In the genomic region with DNA sequence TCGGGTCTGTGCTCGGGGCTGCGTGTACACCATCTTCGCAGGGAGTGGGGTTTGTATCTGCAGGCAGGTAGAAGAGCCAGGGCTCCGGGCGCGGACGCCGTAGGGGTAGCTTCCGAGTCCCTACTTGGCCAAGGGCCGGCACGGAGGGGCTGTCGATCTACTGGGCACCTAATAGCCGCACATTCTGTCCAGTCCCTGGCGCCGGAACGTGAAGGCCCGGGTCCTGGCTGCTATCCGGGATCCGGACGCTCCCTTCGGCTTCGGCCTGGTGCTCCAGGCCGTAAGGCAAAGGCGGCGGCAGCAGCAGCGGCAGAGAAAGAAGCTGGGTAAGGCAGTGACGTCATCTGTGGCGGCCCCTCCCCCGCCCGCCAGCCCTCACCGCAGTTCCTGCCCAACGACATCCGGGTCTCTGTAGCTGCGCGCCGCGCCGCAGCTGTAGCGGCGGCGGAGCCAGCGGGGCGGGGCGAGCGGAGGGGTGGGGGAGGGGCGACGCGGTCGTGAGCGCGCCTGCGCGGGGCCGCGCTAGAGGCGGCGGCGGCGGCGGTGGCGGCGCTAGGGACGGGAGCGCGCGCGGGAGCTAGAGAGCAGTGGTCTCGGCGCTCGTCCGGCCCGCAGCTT, we compare ENCODE assay signal across 1 cellular context.
TF ChIP-seq lines count a peak whose summit lies in the region.

A gene (plus strand): TSS at position 525 of the 618 bp plus-strand sequence. CDS start 33,483 bp downstream, outside the sequence.

TF ChIP-seq in HepG2, 621 proteins besides CTCF, POLR2A, EP300 and RAD21 (continued from another document and continues in another):
- TF ChIP-seq, protein P1, sequence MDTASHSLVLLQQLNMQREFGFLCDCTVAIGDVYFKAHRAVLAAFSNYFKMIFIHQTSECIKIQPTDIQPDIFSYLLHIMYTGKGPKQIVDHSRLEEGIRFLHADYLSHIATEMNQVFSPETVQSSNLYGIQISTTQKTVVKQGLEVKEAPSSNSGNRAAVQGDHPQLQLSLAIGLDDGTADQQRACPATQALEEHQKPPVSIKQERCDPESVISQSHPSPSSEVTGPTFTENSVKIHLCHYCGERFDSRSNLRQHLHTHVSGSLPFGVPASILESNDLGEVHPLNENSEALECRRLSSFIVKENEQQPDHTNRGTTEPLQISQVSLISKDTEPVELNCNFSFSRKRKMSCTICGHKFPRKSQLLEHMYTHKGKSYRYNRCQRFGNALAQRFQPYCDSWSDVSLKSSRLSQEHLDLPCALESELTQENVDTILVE (CRISPR knock-in tag; IDR thresholded peaks at IDR 0.05): 0 out of 2 replicates have a peak, but pooled peaks have one; percentile 76
- TF ChIP-seq KDM4B (CRISPR knock-in tag; IDR thresholded peaks at IDR 0.05) (peak; percentile 53; the same call in 1 of the 2 replicates), ZNF709 (CRISPR knock-in tag; IDR thresholded peaks at IDR 0.05) (no peak), EZH2 (conservative IDR thresholded peaks at IDR 0.05; ENCODE audit: low read depth, low read length) (no peak), ZSCAN20 (CRISPR knock-in tag; IDR thresholded peaks at IDR 0.05; ENCODE audit: borderline replicate concordance) (peak; percentile 86; the same call in 1 of the 2 replicates), ONECUT2 (CRISPR knock-in tag; IDR thresholded peaks at IDR 0.05) (no peak), RAD51 (IDR thresholded peaks at IDR 0.05; ENCODE audit: borderline replicate concordance) (no peak), ZMAT3 (CRISPR knock-in tag; conservative IDR thresholded peaks at IDR 0.05) (no peak), CAMTA2 (CRISPR knock-in tag; IDR thresholded peaks at IDR 0.05; ENCODE audit: borderline replicate concordance) (no peak), ZNF333 (CRISPR knock-in tag; IDR thresholded peaks at IDR 0.05; ENCODE audit: borderline replicate concordance) (no peak), KAT8 (CRISPR knock-in tag; IDR thresholded peaks at IDR 0.05) (peak; percentile 77), ZNF33A (CRISPR knock-in tag; IDR thresholded peaks at IDR 0.05; ENCODE audit: borderline replicate concordance) (no peak), ZNF547 (CRISPR knock-in tag; IDR thresholded peaks at IDR 0.05) (peak; percentile 85; the same call in 1 of the 2 replicates), ZNF703 (CRISPR knock-in tag; IDR thresholded peaks at IDR 0.05; ENCODE audit: borderline replicate concordance) (no peak), ZKSCAN1 (IDR thresholded peaks at IDR 0.05; ENCODE audit: low read length) (no peak), ELF4 (CRISPR knock-in tag; IDR thresholded peaks at IDR 0.05; ENCODE audit: borderline replicate concordance) (0 out of 2 replicates have a peak, but pooled peaks have one; percentile 12), TBL1XR1 (IDR thresholded peaks at IDR 0.05; ENCODE audit: borderline replicate concordance, low read length, partially characterized antibody) (peak; percentile 62), POLR2AphosphoS5 (IDR thresholded peaks at IDR 0.05; ENCODE audit: low read depth, low read length) (peak; percentile 80), ZNF3 (CRISPR knock-in tag; IDR thresholded peaks at IDR 0.05) (no peak), ZNF24 (IDR thresholded peaks at IDR 0.05) (no peak), ZFAT (CRISPR knock-in tag; conservative IDR thresholded peaks at IDR 0.05) (no peak), RBM22 (optimal IDR thresholded peaks at IDR 0.05; ENCODE audit: low read length) (no peak), ZFP1 (CRISPR knock-in tag; IDR thresholded peaks at IDR 0.05) (no peak; the same call in 1 of the 2 replicates), SRY (CRISPR knock-in tag; IDR thresholded peaks at IDR 0.05) (peak; percentile 66; the same call in 1 of the 2 replicates), ZBTB42 (CRISPR knock-in tag; IDR thresholded peaks at IDR 0.05) (0 out of 2 replicates have a peak, but pooled peaks have one; percentile 5), DMAP1 (CRISPR knock-in tag; IDR thresholded peaks at IDR 0.05) (peak; percentile 79; the same call in 1 of the 2 replicates), HMGA1 (CRISPR knock-in tag; conservative IDR thresholded peaks at IDR 0.05) (no peak), ZNF274 (CRISPR knock-in tag; IDR thresholded peaks at IDR 0.05) (no peak), ZNF432 (CRISPR knock-in tag; IDR thresholded peaks at IDR 0.05; ENCODE audit: borderline replicate concordance) (no peak), RORA (CRISPR knock-in tag; IDR thresholded peaks at IDR 0.05) (no peak), ARID2 (CRISPR knock-in tag; IDR thresholded peaks at IDR 0.05; ENCODE audit: borderline replicate concordance) (no peak)
- TF ChIP-seq, protein P2, sequence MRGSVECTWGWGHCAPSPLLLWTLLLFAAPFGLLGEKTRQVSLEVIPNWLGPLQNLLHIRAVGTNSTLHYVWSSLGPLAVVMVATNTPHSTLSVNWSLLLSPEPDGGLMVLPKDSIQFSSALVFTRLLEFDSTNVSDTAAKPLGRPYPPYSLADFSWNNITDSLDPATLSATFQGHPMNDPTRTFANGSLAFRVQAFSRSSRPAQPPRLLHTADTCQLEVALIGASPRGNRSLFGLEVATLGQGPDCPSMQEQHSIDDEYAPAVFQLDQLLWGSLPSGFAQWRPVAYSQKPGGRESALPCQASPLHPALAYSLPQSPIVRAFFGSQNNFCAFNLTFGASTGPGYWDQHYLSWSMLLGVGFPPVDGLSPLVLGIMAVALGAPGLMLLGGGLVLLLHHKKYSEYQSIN (CRISPR knock-in tag; IDR thresholded peaks at IDR 0.05; ENCODE audit: borderline replicate concordance): no peak
- TF ChIP-seq, protein P3, sequence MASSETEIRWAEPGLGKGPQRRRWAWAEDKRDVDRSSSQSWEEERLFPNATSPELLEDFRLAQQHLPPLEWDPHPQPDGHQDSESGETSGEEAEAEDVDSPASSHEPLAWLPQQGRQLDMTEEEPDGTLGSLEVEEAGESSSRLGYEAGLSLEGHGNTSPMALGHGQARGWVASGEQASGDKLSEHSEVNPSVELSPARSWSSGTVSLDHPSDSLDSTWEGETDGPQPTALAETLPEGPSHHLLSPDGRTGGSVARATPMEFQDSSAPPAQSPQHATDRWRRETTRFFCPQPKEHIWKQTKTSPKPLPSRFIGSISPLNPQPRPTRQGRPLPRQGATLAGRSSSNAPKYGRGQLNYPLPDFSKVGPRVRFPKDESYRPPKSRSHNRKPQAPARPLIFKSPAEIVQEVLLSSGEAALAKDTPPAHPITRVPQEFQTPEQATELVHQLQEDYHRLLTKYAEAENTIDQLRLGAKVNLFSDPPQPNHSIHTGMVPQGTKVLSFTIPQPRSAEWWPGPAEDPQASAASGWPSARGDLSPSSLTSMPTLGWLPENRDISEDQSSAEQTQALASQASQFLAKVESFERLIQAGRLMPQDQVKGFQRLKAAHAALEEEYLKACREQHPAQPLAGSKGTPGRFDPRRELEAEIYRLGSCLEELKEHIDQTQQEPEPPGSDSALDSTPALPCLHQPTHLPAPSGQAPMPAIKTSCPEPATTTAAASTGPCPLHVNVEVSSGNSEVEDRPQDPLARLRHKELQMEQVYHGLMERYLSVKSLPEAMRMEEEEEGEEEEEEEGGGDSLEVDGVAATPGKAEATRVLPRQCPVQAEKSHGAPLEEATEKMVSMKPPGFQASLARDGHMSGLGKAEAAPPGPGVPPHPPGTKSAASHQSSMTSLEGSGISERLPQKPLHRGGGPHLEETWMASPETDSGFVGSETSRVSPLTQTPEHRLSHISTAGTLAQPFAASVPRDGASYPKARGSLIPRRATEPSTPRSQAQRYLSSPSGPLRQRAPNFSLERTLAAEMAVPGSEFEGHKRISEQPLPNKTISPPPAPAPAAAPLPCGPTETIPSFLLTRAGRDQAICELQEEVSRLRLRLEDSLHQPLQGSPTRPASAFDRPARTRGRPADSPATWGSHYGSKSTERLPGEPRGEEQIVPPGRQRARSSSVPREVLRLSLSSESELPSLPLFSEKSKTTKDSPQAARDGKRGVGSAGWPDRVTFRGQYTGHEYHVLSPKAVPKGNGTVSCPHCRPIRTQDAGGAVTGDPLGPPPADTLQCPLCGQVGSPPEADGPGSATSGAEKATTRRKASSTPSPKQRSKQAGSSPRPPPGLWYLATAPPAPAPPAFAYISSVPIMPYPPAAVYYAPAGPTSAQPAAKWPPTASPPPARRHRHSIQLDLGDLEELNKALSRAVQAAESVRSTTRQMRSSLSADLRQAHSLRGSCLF (CRISPR knock-in tag; IDR thresholded peaks at IDR 0.05; ENCODE audit: borderline replicate concordance): no peak; the same call in 1 of the 2 replicates
- TF ChIP-seq, protein P4, sequence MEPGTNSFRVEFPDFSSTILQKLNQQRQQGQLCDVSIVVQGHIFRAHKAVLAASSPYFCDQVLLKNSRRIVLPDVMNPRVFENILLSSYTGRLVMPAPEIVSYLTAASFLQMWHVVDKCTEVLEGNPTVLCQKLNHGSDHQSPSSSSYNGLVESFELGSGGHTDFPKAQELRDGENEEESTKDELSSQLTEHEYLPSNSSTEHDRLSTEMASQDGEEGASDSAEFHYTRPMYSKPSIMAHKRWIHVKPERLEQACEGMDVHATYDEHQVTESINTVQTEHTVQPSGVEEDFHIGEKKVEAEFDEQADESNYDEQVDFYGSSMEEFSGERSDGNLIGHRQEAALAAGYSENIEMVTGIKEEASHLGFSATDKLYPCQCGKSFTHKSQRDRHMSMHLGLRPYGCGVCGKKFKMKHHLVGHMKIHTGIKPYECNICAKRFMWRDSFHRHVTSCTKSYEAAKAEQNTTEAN (CRISPR knock-in tag; conservative IDR thresholded peaks at IDR 0.05): 0 out of 2 replicates have a peak, but pooled peaks have one; percentile 42
- TF ChIP-seq, protein P5, sequence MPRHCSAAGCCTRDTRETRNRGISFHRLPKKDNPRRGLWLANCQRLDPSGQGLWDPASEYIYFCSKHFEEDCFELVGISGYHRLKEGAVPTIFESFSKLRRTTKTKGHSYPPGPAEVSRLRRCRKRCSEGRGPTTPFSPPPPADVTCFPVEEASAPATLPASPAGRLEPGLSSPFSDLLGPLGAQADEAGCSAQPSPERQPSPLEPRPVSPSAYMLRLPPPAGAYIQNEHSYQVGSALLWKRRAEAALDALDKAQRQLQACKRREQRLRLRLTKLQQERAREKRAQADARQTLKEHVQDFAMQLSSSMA (CRISPR knock-in tag; IDR thresholded peaks at IDR 0.05): 0 out of 2 replicates have a peak, but pooled peaks have one; percentile 51
- TF ChIP-seq, protein P6, sequence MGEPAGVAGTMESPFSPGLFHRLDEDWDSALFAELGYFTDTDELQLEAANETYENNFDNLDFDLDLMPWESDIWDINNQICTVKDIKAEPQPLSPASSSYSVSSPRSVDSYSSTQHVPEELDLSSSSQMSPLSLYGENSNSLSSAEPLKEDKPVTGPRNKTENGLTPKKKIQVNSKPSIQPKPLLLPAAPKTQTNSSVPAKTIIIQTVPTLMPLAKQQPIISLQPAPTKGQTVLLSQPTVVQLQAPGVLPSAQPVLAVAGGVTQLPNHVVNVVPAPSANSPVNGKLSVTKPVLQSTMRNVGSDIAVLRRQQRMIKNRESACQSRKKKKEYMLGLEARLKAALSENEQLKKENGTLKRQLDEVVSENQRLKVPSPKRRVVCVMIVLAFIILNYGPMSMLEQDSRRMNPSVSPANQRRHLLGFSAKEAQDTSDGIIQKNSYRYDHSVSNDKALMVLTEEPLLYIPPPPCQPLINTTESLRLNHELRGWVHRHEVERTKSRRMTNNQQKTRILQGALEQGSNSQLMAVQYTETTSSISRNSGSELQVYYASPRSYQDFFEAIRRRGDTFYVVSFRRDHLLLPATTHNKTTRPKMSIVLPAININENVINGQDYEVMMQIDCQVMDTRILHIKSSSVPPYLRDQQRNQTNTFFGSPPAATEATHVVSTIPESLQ (CRISPR knock-in tag; conservative IDR thresholded peaks at IDR 0.05): 0 out of 2 replicates have a peak, but pooled peaks have one; percentile 28
- TF ChIP-seq, protein P7, sequence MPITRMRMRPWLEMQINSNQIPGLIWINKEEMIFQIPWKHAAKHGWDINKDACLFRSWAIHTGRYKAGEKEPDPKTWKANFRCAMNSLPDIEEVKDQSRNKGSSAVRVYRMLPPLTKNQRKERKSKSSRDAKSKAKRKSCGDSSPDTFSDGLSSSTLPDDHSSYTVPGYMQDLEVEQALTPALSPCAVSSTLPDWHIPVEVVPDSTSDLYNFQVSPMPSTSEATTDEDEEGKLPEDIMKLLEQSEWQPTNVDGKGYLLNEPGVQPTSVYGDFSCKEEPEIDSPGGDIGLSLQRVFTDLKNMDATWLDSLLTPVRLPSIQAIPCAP (CRISPR knock-in tag; IDR thresholded peaks at IDR 0.05; ENCODE audit: low read depth): no peak
- TF ChIP-seq, protein P8, sequence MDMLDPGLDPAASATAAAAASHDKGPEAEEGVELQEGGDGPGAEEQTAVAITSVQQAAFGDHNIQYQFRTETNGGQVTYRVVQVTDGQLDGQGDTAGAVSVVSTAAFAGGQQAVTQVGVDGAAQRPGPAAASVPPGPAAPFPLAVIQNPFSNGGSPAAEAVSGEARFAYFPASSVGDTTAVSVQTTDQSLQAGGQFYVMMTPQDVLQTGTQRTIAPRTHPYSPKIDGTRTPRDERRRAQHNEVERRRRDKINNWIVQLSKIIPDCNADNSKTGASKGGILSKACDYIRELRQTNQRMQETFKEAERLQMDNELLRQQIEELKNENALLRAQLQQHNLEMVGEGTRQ (IDR thresholded peaks at IDR 0.05; ENCODE audit: low read depth, low read length): no peak
- TF ChIP-seq, protein P8 (CRISPR knock-in tag; IDR thresholded peaks at IDR 0.05; ENCODE audit: borderline replicate concordance): no peak
- TF ChIP-seq, protein P9, sequence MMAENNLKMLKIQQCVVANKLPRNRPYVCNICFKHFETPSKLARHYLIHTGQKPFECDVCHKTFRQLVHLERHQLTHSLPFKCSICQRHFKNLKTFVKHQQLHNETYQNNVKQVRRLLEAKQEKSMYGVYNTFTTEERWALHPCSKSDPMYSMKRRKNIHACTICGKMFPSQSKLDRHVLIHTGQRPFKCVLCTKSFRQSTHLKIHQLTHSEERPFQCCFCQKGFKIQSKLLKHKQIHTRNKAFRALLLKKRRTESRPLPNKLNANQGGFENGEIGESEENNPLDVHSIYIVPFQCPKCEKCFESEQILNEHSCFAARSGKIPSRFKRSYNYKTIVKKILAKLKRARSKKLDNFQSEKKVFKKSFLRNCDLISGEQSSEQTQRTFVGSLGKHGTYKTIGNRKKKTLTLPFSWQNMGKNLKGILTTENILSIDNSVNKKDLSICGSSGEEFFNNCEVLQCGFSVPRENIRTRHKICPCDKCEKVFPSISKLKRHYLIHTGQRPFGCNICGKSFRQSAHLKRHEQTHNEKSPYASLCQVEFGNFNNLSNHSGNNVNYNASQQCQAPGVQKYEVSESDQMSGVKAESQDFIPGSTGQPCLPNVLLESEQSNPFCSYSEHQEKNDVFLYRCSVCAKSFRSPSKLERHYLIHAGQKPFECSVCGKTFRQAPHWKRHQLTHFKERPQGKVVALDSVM (CRISPR knock-in tag; IDR thresholded peaks at IDR 0.05): no peak; the same call in 1 of the 2 replicates
